In genomic region chr10:99733366-99733765, GRCh38 we compare ENCODE assay signal across 9 cellular contexts.
DNase-seq lines count a peak whose midpoint lies in the region; ATAC-seq lines count a peak whose summit lies in the region.
"Had no signal": no experiment of that assay in that cellular context is flagged by ENCODE, and none has a peak within 500 bp of the region (broad histone marks: within the 10 kb centered on the region; RNA-seq: fewer than 3 reads in every experiment).

No MANE protein-coding gene starts in this region.

- no peak overlapping the region for H3K27ac Mint-ChIP-seq in effector memory CD8-positive, alpha-beta T cell

- no peaks in the 10 kb centered on the region for H3K9me3 Mint-ChIP-seq in effector memory CD8-positive, alpha-beta T cell

- H3K4me1 Mint-ChIP-seq in effector memory CD8-positive, alpha-beta T cell (ENCODE audit: low read depth in 2 of 2), result peaks cover 18 to 47% of the 10 kb centered on the region in 2 donors

- H3K27me3 Mint-ChIP-seq in effector memory CD8-positive, alpha-beta T cell, result no peaks in the 10 kb centered on the region

- no peak for ATAC-seq in effector memory CD8-positive, alpha-beta T cell (replicated peaks)
- no peak for ATAC-seq in GM18511 (IDR thresholded peaks at IDR 0.05; ENCODE audit: unreplicated experiment)
- no peak for ATAC-seq in HG02938 (IDR thresholded peaks at IDR 0.05; ENCODE audit: unreplicated experiment)

- H3K4me3 ChIP-seq in skeletal muscle cell (ENCODE audit: low read depth, low read length), result peak overlapping the region; percentile 25

- H3K36me3 Mint-ChIP-seq in effector memory CD8-positive, alpha-beta T cell (ENCODE audit: insufficient read depth), result peaks cover 43% of the 10 kb centered on the region

- DNase-seq in NCI-H82 (lab: John Stamatoyannopoulos, UW) (peak; percentile 17), NCI-H82 treated with DMSO at 0.1 percent for 48 hours (lab: John Stamatoyannopoulos, UW; ENCODE audit: unreplicated experiment) (no peak), NCI-H2227 (lab: John Stamatoyannopoulos, UW; ENCODE audit: unreplicated experiment) (peak; percentile 53), skeletal muscle cell (ENCODE audit: low read depth) (no peak), KG1 (lab: John Stamatoyannopoulos, UW) (no peak)
- DNase-seq in effector memory CD8-positive, alpha-beta T cell, result no peak
- DNase-seq: SW 1271 had no signal

- H3K4me3 Mint-ChIP-seq in effector memory CD8-positive, alpha-beta T cell, result peak overlapping the region; percentile 13 to 100

Comparison
In these comparisons a context has a peak if more than half of its experiments do, and no peak if none do; other contexts are left out.
1. DNase-seq: peak in NCI-H82 (single experiment) and NCI-H2227 (single experiment); none in NCI-H82 treated with DMSO at 0.1 percent for 48 hours (single experiment), effector memory CD8-positive, alpha-beta T cell (0 of 3), skeletal muscle cell (single experiment) and KG1 (single experiment).